Comparison of ENCODE assay signal across 8 cellular contexts in genomic region chr10:104580774-104581675, GRCh38.
DNase-seq lines count a peak whose midpoint lies in the region; ATAC-seq lines count a peak whose summit lies in the region.

No MANE protein-coding gene starts in this region.

- DNase-seq in AG08396 (ENCODE audit: low spot score) (peak; percentile 72), NCI-H774 (lab: John Stamatoyannopoulos, UW) (peak; percentile 29), epidermal melanocyte (ENCODE audit: insufficient read length, low spot score) (peak; percentile 46), mucosa of gallbladder (ENCODE audit: low spot score) (peak; percentile 77)
- peak; percentile 19 to 61 (median 47) for DNase-seq in activated CD8-positive, alpha-beta memory T cell treated with anti-CD3 and anti-CD28 coated beads for 48 hours (ENCODE audit: low read depth in 2 of 3, low spot score in 2 of 3)
- peak; percentile 23 to 47 for DNase-seq in stimulated activated CD8-positive, alpha-beta memory T cell treated with anti-CD3 and anti-CD28 coated beads, Interleukin-7, amount 100 ng/mL, for 1 hour (ENCODE audit: low read depth in 2 of 2)

- ATAC-seq in GM18861 (IDR thresholded peaks at IDR 0.05; ENCODE audit: unreplicated experiment) (peak; percentile 76), HG03378 (IDR thresholded peaks at IDR 0.05; ENCODE audit: unreplicated experiment) (peak; percentile 73)

Comparison
In these comparisons a context has a peak if more than half of its experiments do, and no peak if none do; other contexts are left out.
1. Peak in every context shown above with its lines: DNase-seq and ATAC-seq.